In genomic region chr7:150778014-150778737, GRCh38 we compare ENCODE assay signal across 1 cellular context.
A peak's percentile ranks its signal among the peaks of the same experiment; 100 is the strongest.
TF ChIP-seq lines count a peak whose summit lies in the region.

No MANE protein-coding gene starts in this region.

TF ChIP-seq in HepG2, 621 proteins besides CTCF, POLR2A, EP300 and RAD21 (continued from another document):
- TF ChIP-seq PAXIP1 (CRISPR knock-in tag; conservative IDR thresholded peaks at IDR 0.05) = peak; percentile 58
- 0 out of 2 replicates have a peak, but pooled peaks have one; percentile 9 for TF ChIP-seq FOSL2 (CRISPR knock-in tag; IDR thresholded peaks at IDR 0.05)
TF ChIP-seq in HepG2: peak in this region for 46.
